In genomic region chr19:45692187-45693111, GRCh38 we compare ENCODE assay signal across 8 cellular contexts. TPM values are rescaled to one million over a fixed set of nuclear protein-coding genes. Genes with fewer than 3 reads are reported as not detected.
DNase-seq lines count a peak whose midpoint lies in the region; ATAC-seq and TF ChIP-seq lines count a peak whose summit lies in the region.

Gene QPCTL (plus strand): TSS chr19:45692666. CDS start chr19:45692704, 38 bp downstream.

- peak; percentile 68 for ATAC-seq in GM18499 (IDR thresholded peaks at IDR 0.05; ENCODE audit: insufficient read depth, unreplicated experiment)
- peak; percentile 81 for ATAC-seq in HG02943 (IDR thresholded peaks at IDR 0.05; ENCODE audit: low read depth, unreplicated experiment)
- peak; percentile 96 for ATAC-seq in right cardiac atrium

- TF ChIP-seq CTCF in ascending aorta (IDR thresholded peaks at IDR 0.05) (no peak), vagina (IDR thresholded peaks at IDR 0.05) (no peak)

- TF ChIP-seq POLR2A in vagina (IDR thresholded peaks at IDR 0.05), result peak in 1 of 2 donors; percentile 46

- peak within 1 kb of the TSS; percentile 99 for H3K27ac Mint-ChIP-seq in T-helper 2 cell treated with Interferon-gamma antibody and Interleukin-4, amounts not matched to agents 5 μg/mL and 100 μg/mL, for 36 hours

- peak; percentile 100 for DNase-seq in NCI-H187 treated with DMSO at 0.1 percent for 48 hours (lab: John Stamatoyannopoulos, UW)
- DNase-seq in T-helper 2 cell treated with Interferon-gamma antibody and Interleukin-4, amounts not matched to agents 5 μg/mL and 100 μg/mL, for 36 hours (ENCODE audit: low spot score), result peak; percentile 97
- DNase-seq in ascending aorta (ENCODE audit: low spot score in 2 of 2), result peak; percentile 98 to 99
- peak; percentile 97 to 98 (median 97) for DNase-seq in right cardiac atrium
- peak; percentile 99 for DNase-seq in pulmonary artery endothelial cell (ENCODE audit: low read depth, low spot score)
- DNase-seq in vagina (ENCODE audit: extremely low spot score in 2 of 2), result peak in 1 of 2 donors; percentile 99

- H3K4me1 ChIP-seq in ascending aorta (peaks cover 0 to 15% of the 10 kb centered on the region in 2 donors), right cardiac atrium (ENCODE audit: control insufficient read depth, insufficient read depth, low read length) (no peaks in the 10 kb centered on the region), vagina (peaks cover 23% of the 10 kb centered on the region)

- no peaks in the 10 kb centered on the region for H3K9me3 Mint-ChIP-seq in T-helper 2 cell treated with Interferon-gamma antibody and Interleukin-4, amounts not matched to agents 5 μg/mL and 100 μg/mL, for 36 hours

- peak within 1 kb of the TSS; percentile 87 to 93 for H3K27ac ChIP-seq in ascending aorta
- H3K27ac ChIP-seq in right cardiac atrium (ENCODE audit: low read length), result peak within 1 kb of the TSS; percentile 73
- peak within 1 kb of the TSS; percentile 90 for H3K27ac ChIP-seq in vagina

- peak within 1 kb of the TSS; percentile 94 for H3K4me3 Mint-ChIP-seq in T-helper 2 cell treated with Interferon-gamma antibody and Interleukin-4, amounts not matched to agents 5 μg/mL and 100 μg/mL, for 36 hours

- H3K27me3 Mint-ChIP-seq in T-helper 2 cell treated with Interferon-gamma antibody and Interleukin-4, amounts not matched to agents 5 μg/mL and 100 μg/mL, for 36 hours (ENCODE audit: low read depth), result no peaks in the 10 kb centered on the region

- no peaks in the 10 kb centered on the region for H3K27me3 ChIP-seq in ascending aorta
- no peaks in the 10 kb centered on the region for H3K27me3 ChIP-seq in right cardiac atrium (ENCODE audit: control insufficient read depth, insufficient read depth)
- no peaks in the 10 kb centered on the region for H3K27me3 ChIP-seq in vagina

- under 1% methylated on average over 70 of the region's 70 CpGs for WGBS in right cardiac atrium

- H3K9me3 ChIP-seq in ascending aorta, result no peaks in the 10 kb centered on the region
- no peaks in the 10 kb centered on the region for H3K9me3 ChIP-seq in right cardiac atrium (ENCODE audit: control insufficient read depth, low read length)
- no peaks in the 10 kb centered on the region for H3K9me3 ChIP-seq in vagina

- H3K36me3 Mint-ChIP-seq in T-helper 2 cell treated with Interferon-gamma antibody and Interleukin-4, amounts not matched to agents 5 μg/mL and 100 μg/mL, for 36 hours (ENCODE audit: low read depth), result peaks cover 29% of the 10 kb centered on the region

- intact Hi-C loops in ascending aorta (cut with DNase I) (loop anchor here (1.0 to 5.0 kb wide), 9 partner anchors 25 to 265 kb away; partner anchors contain the start of genes FBXO46, OPA3, SIX5 and VASP), right cardiac atrium (cut with DNase I) (loop anchor here in 1 of 4 donors (5.0 kb wide), 1 partner anchor 75 kb away; the partner anchor contains the start of gene SIX5), vagina (cut with DNase I) (no loop called here)

- peaks cover 17 to 18% of the 10 kb centered on the region in 2 donors for H3K36me3 ChIP-seq in ascending aorta
- peaks cover 0 to 14% of the 10 kb centered on the region in 2 donors for H3K36me3 ChIP-seq in vagina

- H3K4me3 ChIP-seq in ascending aorta, result peak within 1 kb of the TSS; percentile 82 to 87
- peak within 1 kb of the TSS; percentile 66 for H3K4me3 ChIP-seq in right cardiac atrium (ENCODE audit: low read length)
- H3K4me3 ChIP-seq in vagina, result peak within 1 kb of the TSS; percentile 68 to 72

- peaks cover 19% of the 10 kb centered on the region for H3K4me1 Mint-ChIP-seq in T-helper 2 cell treated with Interferon-gamma antibody and Interleukin-4, amounts not matched to agents 5 μg/mL and 100 μg/mL, for 36 hours (ENCODE audit: low read depth)

RNA-seq across cellular contexts. Expression of gene QPCTL, which starts in this region (rescaled TPM):
- total RNA-seq in ascending aorta, result 7.2 TPM
- 1 to 10 TPM; 2.5 to 3.3 (median 3.1) TPM for total RNA-seq in right cardiac atrium
- polyA plus RNA-seq in right cardiac atrium, result 2.7 TPM
- 18.7 and 23.3 TPM in 2 replicates for total RNA-seq in pulmonary artery endothelial cell
- total RNA-seq in vagina, result 4.7 TPM
